ENCODE assay signal across 13 cellular contexts in the genomic region with DNA sequence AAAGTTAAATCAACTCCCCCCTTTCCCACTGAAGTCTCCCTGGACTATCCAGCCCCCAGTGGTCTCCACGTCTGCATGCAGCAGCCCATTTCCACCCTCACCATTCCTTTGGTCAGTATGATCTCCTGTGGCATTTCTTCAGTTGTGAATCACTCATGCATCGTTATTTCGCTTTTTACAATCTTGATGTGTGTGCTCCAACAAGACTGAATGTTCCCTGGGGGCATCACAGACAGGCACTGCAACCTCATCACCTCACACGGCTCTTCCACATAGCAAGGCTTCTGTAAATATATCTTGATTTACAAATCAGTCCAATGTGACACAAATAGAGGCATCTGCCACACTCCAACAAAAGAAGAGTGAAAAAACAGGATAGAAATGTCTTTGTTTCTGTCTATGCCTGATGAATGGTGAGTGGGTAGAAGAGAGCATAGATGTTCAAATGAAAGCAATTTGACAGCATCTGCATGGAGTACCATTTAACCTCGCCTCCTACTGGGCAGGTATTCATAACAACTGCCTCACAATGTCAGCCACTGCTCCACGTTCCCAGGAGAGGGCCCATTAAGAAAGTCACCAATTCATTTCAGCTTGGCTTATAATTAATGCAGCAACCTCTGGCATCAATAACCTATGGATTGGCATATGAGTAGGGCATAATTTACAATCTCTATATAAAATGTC.
DNase-seq lines count a peak whose midpoint lies in the region; ATAC-seq lines count a peak whose summit lies in the region.
"Had no signal": no experiment of that assay in that cellular context is flagged by ENCODE, and none has a peak within 500 bp of the region (broad histone marks: within the 10 kb centered on the region; RNA-seq: fewer than 3 reads in every experiment).

No MANE protein-coding gene starts in this region.

- DNase-seq in DMS79 treated with DMSO at 0.1 percent for 48 hours (lab: John Stamatoyannopoulos, UW) (peak; percentile 16), DMS79 (lab: John Stamatoyannopoulos, UW) (no peak), NCI-H2107 (lab: John Stamatoyannopoulos, UW) (peak; percentile 38), pons (ENCODE audit: low spot score) (peak; percentile 72), NCI-H2227 (lab: John Stamatoyannopoulos, UW; ENCODE audit: unreplicated experiment) (no peak), DMS53 (lab: John Stamatoyannopoulos, UW) (no peak)
- DNase-seq: activated T-cell treated with anti-CD3 and anti-CD28 coated beads, Interleukin-2, amount 50 U/mL, for 72 hours; foreskin fibroblast; ovary; stimulated activated CD4-positive, alpha-beta T cell treated with anti-CD3 and anti-CD28 coated beads, Interleukin-2, amount 100 ng/mL, for 24 hours; stimulated activated naive CD4-positive, alpha-beta T cell treated with Interleukin-2 at 50 U/mL for 16 hours had no signal

- ATAC-seq in GM18873 (IDR thresholded peaks at IDR 0.05; ENCODE audit: low FRiP score, unreplicated experiment): no peak

- H3K27ac ChIP-seq in cingulate gyrus (ENCODE audit: low read depth, low read length): peak overlapping the region; percentile 80

Comparison
In these comparisons a context has a peak if more than half of its experiments do, and no peak if none do; other contexts are left out.
1. DNase-seq: peak in DMS79 treated with DMSO at 0.1 percent for 48 hours (single experiment), NCI-H2107 (single experiment) and pons (single experiment); none in DMS79 (single experiment), NCI-H2227 (single experiment) and DMS53 (single experiment).